In the genomic region with DNA sequence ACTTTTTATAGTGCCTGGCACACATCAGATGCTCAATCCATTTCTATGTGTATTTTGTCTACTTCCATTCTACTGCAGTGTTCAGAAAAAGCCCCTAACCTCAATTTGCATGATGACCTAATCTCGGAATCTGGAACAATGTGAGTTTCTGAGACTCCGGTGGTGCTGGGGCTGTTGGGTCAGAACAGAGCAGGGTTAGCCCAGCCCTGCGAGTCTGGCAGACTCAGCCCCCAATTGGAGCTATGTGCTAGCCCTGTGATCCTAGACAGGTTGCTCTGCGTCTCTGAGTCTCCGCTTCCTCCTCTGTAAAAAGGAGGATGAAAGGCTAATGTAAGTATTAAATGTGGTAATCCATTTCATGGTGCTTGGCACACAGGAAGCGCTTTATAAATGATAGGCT, we compare ENCODE assay signal across 10 cellular contexts.
DNase-seq lines count a peak whose midpoint lies in the region; ATAC-seq lines count a peak whose summit lies in the region.
"Had no signal": no experiment of that assay in that cellular context is flagged by ENCODE, and none has a peak within 500 bp of the region (broad histone marks: within the 10 kb centered on the region; RNA-seq: fewer than 3 reads in every experiment).

No MANE protein-coding gene starts in this region.

- CTCF ChIA-PET in activated CD8-positive, alpha-beta memory T cell treated with anti-CD3 and anti-CD28 coated beads, Interleukin-2, amount 10 ng/mL, durations not matched to agents 7 days and 5 days (lab: Charles Lee): interaction anchor here (0.6 to 7.3 kb wide), 5 partner anchors 10 to 53 kb away, joined by 3 to 47 read pairs (median 4); no protein-coding TSS in a partner anchor

- no peak overlapping the region for H3K18ac ChIP-seq in mesenchymal stem cell (ENCODE audit: low read depth in 1 of 2, low read length in 2 of 2)

- H3K4me3 Mint-ChIP-seq in activated CD8-positive, alpha-beta memory T cell treated with anti-CD3 and anti-CD28 coated beads, Interleukin-2, amount 10 ng/mL, durations not matched to agents 7 days and 5 days: peak overlapping the region; percentile 23
- peak overlapping the region; percentile 73 for H3K4me3 Mint-ChIP-seq in activated T-cell treated with anti-CD3 and anti-CD28 coated beads, Interleukin-2, amount 50 U/mL, for 4 hours

- no peak overlapping the region for H2BK15ac ChIP-seq in mesenchymal stem cell (ENCODE audit: low read depth, poor library complexity, severe bottlenecking)

- H3K36me3 ChIP-seq in mesenchymal stem cell (ENCODE audit: control insufficient read depth in 1 of 2, insufficient read depth in 2 of 2, low read depth in 1 of 2, low read length in 2 of 2): no peaks in the 10 kb centered on the region

- H3K4me3 ChIP-seq in mesenchymal stem cell (ENCODE audit: insufficient read depth in 1 of 2, low read depth in 1 of 2, low read length in 2 of 2): no peak overlapping the region

- H3K79me1 ChIP-seq in mesenchymal stem cell (replicated peaks; ENCODE audit: low read length, poor library complexity, severe bottlenecking): no peaks in the 10 kb centered on the region

- H3K9ac ChIP-seq in mesenchymal stem cell (ENCODE audit: low read length): no peak overlapping the region

- H3K4me1 ChIP-seq in mesenchymal stem cell (ENCODE audit: control insufficient read depth, insufficient read depth, low read depth, low read length): peaks cover 2% of the 10 kb centered on the region

- no peaks in the 10 kb centered on the region for H3K27me3 Mint-ChIP-seq in activated CD8-positive, alpha-beta memory T cell treated with anti-CD3 and anti-CD28 coated beads, Interleukin-2, amount 10 ng/mL, durations not matched to agents 7 days and 5 days
- no peaks in the 10 kb centered on the region for H3K27me3 Mint-ChIP-seq in activated T-cell treated with anti-CD3 and anti-CD28 coated beads, Interleukin-2, amount 50 U/mL, for 4 hours (ENCODE audit: low read depth)

- WGBS in mesenchymal stem cell: 87% methylated on average over 6 of the region's 6 CpGs

- no peak overlapping the region for H3K4me2 ChIP-seq in mesenchymal stem cell (ENCODE audit: low read length, poor library complexity, severe bottlenecking)

- peaks cover 87% of the 10 kb centered on the region for H3K4me1 Mint-ChIP-seq in activated CD8-positive, alpha-beta memory T cell treated with anti-CD3 and anti-CD28 coated beads, Interleukin-2, amount 10 ng/mL, durations not matched to agents 7 days and 5 days
- H3K4me1 Mint-ChIP-seq in activated T-cell treated with anti-CD3 and anti-CD28 coated beads, Interleukin-2, amount 50 U/mL, for 4 hours (ENCODE audit: low read depth): peaks cover 91% of the 10 kb centered on the region

- H3K9me3 ChIP-seq in mesenchymal stem cell (ENCODE audit: control insufficient read depth, low read length): no peaks in the 10 kb centered on the region

- H3K27me3 ChIP-seq in mesenchymal stem cell (ENCODE audit: control insufficient read depth in 1 of 2, insufficient read depth in 1 of 2, low read length in 2 of 2): no peaks in the 10 kb centered on the region

- DNase-seq in activated CD8-positive, alpha-beta memory T cell treated with anti-CD3 and anti-CD28 coated beads, Interleukin-2, amount 10 ng/mL, durations not matched to agents 7 days and 5 days: no peak
- DNase-seq in activated CD8-positive, alpha-beta memory T cell treated with anti-CD3 and anti-CD28 coated beads, Interleukin-2, amount 50 U/mL, for 48 hours: no peak
- peak; percentile 44 for DNase-seq in activated T-cell treated with anti-CD3 and anti-CD28 coated beads, Interleukin-2, amount 50 U/mL, for 4 hours
- peak; percentile 58 for DNase-seq in stimulated activated naive CD8-positive, alpha-beta T cell treated with anti-CD3 and anti-CD28 coated beads, Interleukin-15, Interleukin-2, amounts not matched to agents 100 U/mL and 50 U/mL, for 24 hours
- DNase-seq in DMS 273 (lab: John Stamatoyannopoulos, UW; ENCODE audit: unreplicated experiment): no peak
- DNase-seq in mesenchymal stem cell: no peak
- DNase-seq in Ammon's horn (ENCODE audit: low spot score): no peak
- DNase-seq: amniotic stem cell, Karpas-422 had no signal

- no peak overlapping the region for H4K91ac ChIP-seq in mesenchymal stem cell (ENCODE audit: low read length)

- H3K27ac ChIP-seq in mesenchymal stem cell (ENCODE audit: low read length, poor library complexity, severe bottlenecking): no peak overlapping the region

- peak overlapping the region in 1 of 2 experiments; percentile 86 for H3K14ac ChIP-seq in mesenchymal stem cell (ENCODE audit: low read length in 2 of 2)

- H2BK12ac ChIP-seq in mesenchymal stem cell (ENCODE audit: low read length in 2 of 2): no peak overlapping the region

- no peak overlapping the region for H2BK5ac ChIP-seq in mesenchymal stem cell (ENCODE audit: low read depth, low read length, poor library complexity, severe bottlenecking)

- no peak overlapping the region for H3K23ac ChIP-seq in mesenchymal stem cell (ENCODE audit: low read length in 2 of 2)

- no peak overlapping the region for H2AK5ac ChIP-seq in mesenchymal stem cell (ENCODE audit: low read length, severe bottlenecking)

- no peak overlapping the region for H2AFZ ChIP-seq in mesenchymal stem cell (ENCODE audit: low read depth, low read length)

- H3K4ac ChIP-seq in mesenchymal stem cell (ENCODE audit: low read depth in 1 of 2, low read length in 2 of 2): no peak overlapping the region

- H3K27ac Mint-ChIP-seq in activated CD8-positive, alpha-beta memory T cell treated with anti-CD3 and anti-CD28 coated beads, Interleukin-2, amount 10 ng/mL, durations not matched to agents 7 days and 5 days: peak overlapping the region; percentile 87

- peak; percentile 23 for ATAC-seq in activated CD8-positive, alpha-beta memory T cell treated with anti-CD3 and anti-CD28 coated beads, Interleukin-2, amount 10 ng/mL, durations not matched to agents 7 days and 5 days
- peak; percentile 85 for ATAC-seq in HG03045 (IDR thresholded peaks at IDR 0.05; ENCODE audit: unreplicated experiment)
- ATAC-seq in activated T-cell treated with anti-CD3 and anti-CD28 coated beads, Interleukin-2, amount 50 U/mL, for 4 hours: peak; percentile 81 to 84
- ATAC-seq in stimulated activated naive CD8-positive, alpha-beta T cell treated with anti-CD3 and anti-CD28 coated beads, Interleukin-15, Interleukin-2, amounts not matched to agents 100 U/mL and 50 U/mL, for 24 hours: peak; percentile 78

- no peak overlapping the region for H4K8ac ChIP-seq in mesenchymal stem cell (ENCODE audit: low read length)

- peaks cover 28% of the 10 kb centered on the region for H3K36me3 Mint-ChIP-seq in activated CD8-positive, alpha-beta memory T cell treated with anti-CD3 and anti-CD28 coated beads, Interleukin-2, amount 10 ng/mL, durations not matched to agents 7 days and 5 days
- peaks cover 20% of the 10 kb centered on the region for H3K36me3 Mint-ChIP-seq in activated T-cell treated with anti-CD3 and anti-CD28 coated beads, Interleukin-2, amount 50 U/mL, for 4 hours (ENCODE audit: insufficient read depth)

- no peaks in the 10 kb centered on the region for H3K9me3 Mint-ChIP-seq in activated CD8-positive, alpha-beta memory T cell treated with anti-CD3 and anti-CD28 coated beads, Interleukin-2, amount 10 ng/mL, durations not matched to agents 7 days and 5 days (ENCODE audit: low read depth)
- H3K9me3 Mint-ChIP-seq in activated T-cell treated with anti-CD3 and anti-CD28 coated beads, Interleukin-2, amount 50 U/mL, for 4 hours: no peaks in the 10 kb centered on the region

- no peak overlapping the region for H2BK120ac ChIP-seq in mesenchymal stem cell (ENCODE audit: low read depth, low read length)

Comparison
In these comparisons a context has a peak if more than half of its experiments do, and no peak if none do; other contexts are left out.
1. ATAC-seq: peak in every context shown above with its lines; median percentile 85 in HG03045; 82 in activated T-cell treated with anti-CD3 and anti-CD28 coated beads, Interleukin-2, amount 50 U/mL, for 4 hours; 78 in stimulated activated naive CD8-positive, alpha-beta T cell treated with anti-CD3 and anti-CD28 coated beads, Interleukin-15, Interleukin-2, amounts not matched to agents 100 U/mL and 50 U/mL, for 24 hours; 23 in activated CD8-positive, alpha-beta memory T cell treated with anti-CD3 and anti-CD28 coated beads, Interleukin-2, amount 10 ng/mL, durations not matched to agents 7 days and 5 days.
2. DNase-seq: peak in activated T-cell treated with anti-CD3 and anti-CD28 coated beads, Interleukin-2, amount 50 U/mL, for 4 hours (single experiment) and stimulated activated naive CD8-positive, alpha-beta T cell treated with anti-CD3 and anti-CD28 coated beads, Interleukin-15, Interleukin-2, amounts not matched to agents 100 U/mL and 50 U/mL, for 24 hours (single experiment); none in activated CD8-positive, alpha-beta memory T cell treated with anti-CD3 and anti-CD28 coated beads, Interleukin-2, amount 10 ng/mL, durations not matched to agents 7 days and 5 days (single experiment), activated CD8-positive, alpha-beta memory T cell treated with anti-CD3 and anti-CD28 coated beads, Interleukin-2, amount 50 U/mL, for 48 hours (single experiment), DMS 273 (single experiment), mesenchymal stem cell (single experiment) and Ammon's horn (single experiment).